1 cellular context compared by ENCODE assay signal in the genomic region with DNA sequence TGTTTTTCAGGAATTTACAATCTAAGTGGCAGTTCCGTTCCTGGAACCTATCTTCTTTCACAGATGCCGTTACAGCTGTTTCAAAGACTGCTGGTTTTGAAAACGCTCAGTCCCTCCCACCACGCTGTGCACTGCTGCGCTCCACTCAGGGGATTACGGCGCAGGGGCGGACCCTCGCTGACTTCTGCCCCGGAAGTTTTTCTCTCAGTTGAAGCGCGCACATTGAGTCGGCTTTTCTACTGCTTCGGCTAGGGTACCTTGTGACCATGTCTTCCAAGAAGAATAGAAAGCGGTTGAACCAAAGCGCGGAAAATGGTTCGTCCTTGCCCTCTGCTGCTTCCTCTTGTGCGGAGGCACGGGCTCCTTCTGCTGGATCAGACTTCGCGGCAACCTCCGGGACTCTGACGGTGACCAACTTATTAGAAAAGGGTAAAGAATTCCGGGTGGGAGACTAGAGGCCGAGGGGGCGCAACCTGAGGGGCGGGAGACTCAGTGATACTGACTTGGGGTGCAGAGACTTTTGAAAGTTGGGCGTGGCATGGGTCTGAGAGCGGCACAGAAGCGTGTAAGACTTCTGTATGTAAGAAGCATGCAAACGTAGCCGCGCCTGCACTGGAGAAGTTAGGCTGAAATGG.
A peak's percentile ranks its signal among the peaks of the same experiment; 100 is the strongest.
TF ChIP-seq lines count a peak whose summit lies in the region.

No MANE protein-coding gene starts in this region.

TF ChIP-seq in HepG2, 621 proteins besides CTCF, POLR2A, EP300 and RAD21 (continued from another document):
- TF ChIP-seq ZMYM4 (CRISPR knock-in tag; IDR thresholded peaks at IDR 0.05) = peak; percentile 66
- no peak for TF ChIP-seq ZNF703 (CRISPR knock-in tag; IDR thresholded peaks at IDR 0.05; ENCODE audit: borderline replicate concordance)
- no peak for TF ChIP-seq MZF1 (CRISPR knock-in tag; IDR thresholded peaks at IDR 0.05; ENCODE audit: borderline replicate concordance)
- no peak for TF ChIP-seq RNF2 (conservative IDR thresholded peaks at IDR 0.05; ENCODE audit: low read depth)
- TF ChIP-seq ZFP37 (CRISPR knock-in tag; IDR thresholded peaks at IDR 0.05; ENCODE audit: borderline replicate concordance) = 0 out of 2 replicates have a peak, but pooled peaks have one; percentile 37
- TF ChIP-seq, protein P1, sequence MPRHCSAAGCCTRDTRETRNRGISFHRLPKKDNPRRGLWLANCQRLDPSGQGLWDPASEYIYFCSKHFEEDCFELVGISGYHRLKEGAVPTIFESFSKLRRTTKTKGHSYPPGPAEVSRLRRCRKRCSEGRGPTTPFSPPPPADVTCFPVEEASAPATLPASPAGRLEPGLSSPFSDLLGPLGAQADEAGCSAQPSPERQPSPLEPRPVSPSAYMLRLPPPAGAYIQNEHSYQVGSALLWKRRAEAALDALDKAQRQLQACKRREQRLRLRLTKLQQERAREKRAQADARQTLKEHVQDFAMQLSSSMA (CRISPR knock-in tag; IDR thresholded peaks at IDR 0.05) = peak; percentile 50; the same call in 1 of the 2 replicates
- TF ChIP-seq ATAD3A (CRISPR knock-in tag; IDR thresholded peaks at IDR 0.05) = no peak
- peak; percentile 94 for TF ChIP-seq SIN3A (IDR thresholded peaks at IDR 0.05; ENCODE audit: borderline replicate concordance, low read depth, low read length)
- TF ChIP-seq, protein P2, sequence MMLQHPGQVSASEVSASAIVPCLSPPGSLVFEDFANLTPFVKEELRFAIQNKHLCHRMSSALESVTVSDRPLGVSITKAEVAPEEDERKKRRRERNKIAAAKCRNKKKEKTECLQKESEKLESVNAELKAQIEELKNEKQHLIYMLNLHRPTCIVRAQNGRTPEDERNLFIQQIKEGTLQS (CRISPR knock-in tag; IDR thresholded peaks at IDR 0.05) = 0 out of 2 replicates have a peak, but pooled peaks have one; percentile 38
- TF ChIP-seq, protein P3, sequence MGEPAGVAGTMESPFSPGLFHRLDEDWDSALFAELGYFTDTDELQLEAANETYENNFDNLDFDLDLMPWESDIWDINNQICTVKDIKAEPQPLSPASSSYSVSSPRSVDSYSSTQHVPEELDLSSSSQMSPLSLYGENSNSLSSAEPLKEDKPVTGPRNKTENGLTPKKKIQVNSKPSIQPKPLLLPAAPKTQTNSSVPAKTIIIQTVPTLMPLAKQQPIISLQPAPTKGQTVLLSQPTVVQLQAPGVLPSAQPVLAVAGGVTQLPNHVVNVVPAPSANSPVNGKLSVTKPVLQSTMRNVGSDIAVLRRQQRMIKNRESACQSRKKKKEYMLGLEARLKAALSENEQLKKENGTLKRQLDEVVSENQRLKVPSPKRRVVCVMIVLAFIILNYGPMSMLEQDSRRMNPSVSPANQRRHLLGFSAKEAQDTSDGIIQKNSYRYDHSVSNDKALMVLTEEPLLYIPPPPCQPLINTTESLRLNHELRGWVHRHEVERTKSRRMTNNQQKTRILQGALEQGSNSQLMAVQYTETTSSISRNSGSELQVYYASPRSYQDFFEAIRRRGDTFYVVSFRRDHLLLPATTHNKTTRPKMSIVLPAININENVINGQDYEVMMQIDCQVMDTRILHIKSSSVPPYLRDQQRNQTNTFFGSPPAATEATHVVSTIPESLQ (CRISPR knock-in tag; conservative IDR thresholded peaks at IDR 0.05) = no peak
- no peak for TF ChIP-seq IKZF4 (CRISPR knock-in tag; IDR thresholded peaks at IDR 0.05; ENCODE audit: borderline replicate concordance, low read depth, not compliant biosample characterization)
- no peak for TF ChIP-seq ZNF33B (CRISPR knock-in tag; IDR thresholded peaks at IDR 0.05)
- TF ChIP-seq MATR3 (CRISPR knock-in tag; IDR thresholded peaks at IDR 0.05) = no peak
- no peak for TF ChIP-seq ZNF577 (CRISPR knock-in tag; IDR thresholded peaks at IDR 0.05; ENCODE audit: borderline replicate concordance, low read depth)
- no peak for TF ChIP-seq ZNF432 (CRISPR knock-in tag; IDR thresholded peaks at IDR 0.05; ENCODE audit: borderline replicate concordance)
- TF ChIP-seq RFX3 (CRISPR knock-in tag; IDR thresholded peaks at IDR 0.05) = no peak
- TF ChIP-seq, protein P4, sequence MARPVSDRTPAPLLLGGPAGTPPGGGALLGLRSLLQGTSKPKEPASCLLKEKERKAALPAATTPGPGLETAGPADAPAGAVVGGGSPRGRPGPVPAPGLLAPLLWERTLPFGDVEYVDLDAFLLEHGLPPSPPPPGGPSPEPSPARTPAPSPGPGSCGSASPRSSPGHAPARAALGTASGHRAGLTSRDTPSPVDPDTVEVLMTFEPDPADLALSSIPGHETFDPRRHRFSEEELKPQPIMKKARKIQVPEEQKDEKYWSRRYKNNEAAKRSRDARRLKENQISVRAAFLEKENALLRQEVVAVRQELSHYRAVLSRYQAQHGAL (CRISPR knock-in tag; IDR thresholded peaks at IDR 0.05; ENCODE audit: not compliant biosample characterization) = no peak
- no peak for TF ChIP-seq RARA (CRISPR knock-in tag; IDR thresholded peaks at IDR 0.05)
- TF ChIP-seq, protein P5, sequence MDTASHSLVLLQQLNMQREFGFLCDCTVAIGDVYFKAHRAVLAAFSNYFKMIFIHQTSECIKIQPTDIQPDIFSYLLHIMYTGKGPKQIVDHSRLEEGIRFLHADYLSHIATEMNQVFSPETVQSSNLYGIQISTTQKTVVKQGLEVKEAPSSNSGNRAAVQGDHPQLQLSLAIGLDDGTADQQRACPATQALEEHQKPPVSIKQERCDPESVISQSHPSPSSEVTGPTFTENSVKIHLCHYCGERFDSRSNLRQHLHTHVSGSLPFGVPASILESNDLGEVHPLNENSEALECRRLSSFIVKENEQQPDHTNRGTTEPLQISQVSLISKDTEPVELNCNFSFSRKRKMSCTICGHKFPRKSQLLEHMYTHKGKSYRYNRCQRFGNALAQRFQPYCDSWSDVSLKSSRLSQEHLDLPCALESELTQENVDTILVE (CRISPR knock-in tag; IDR thresholded peaks at IDR 0.05) = no peak
- TF ChIP-seq ZNF761 (CRISPR knock-in tag; conservative IDR thresholded peaks at IDR 0.05) = peak; percentile 10; the same call in 1 of the 2 replicates
- no peak for TF ChIP-seq TMF1 (CRISPR knock-in tag; IDR thresholded peaks at IDR 0.05; ENCODE audit: low read depth)
- no peak for TF ChIP-seq ATF1 (CRISPR knock-in tag; IDR thresholded peaks at IDR 0.05)
- TF ChIP-seq, protein P6, sequence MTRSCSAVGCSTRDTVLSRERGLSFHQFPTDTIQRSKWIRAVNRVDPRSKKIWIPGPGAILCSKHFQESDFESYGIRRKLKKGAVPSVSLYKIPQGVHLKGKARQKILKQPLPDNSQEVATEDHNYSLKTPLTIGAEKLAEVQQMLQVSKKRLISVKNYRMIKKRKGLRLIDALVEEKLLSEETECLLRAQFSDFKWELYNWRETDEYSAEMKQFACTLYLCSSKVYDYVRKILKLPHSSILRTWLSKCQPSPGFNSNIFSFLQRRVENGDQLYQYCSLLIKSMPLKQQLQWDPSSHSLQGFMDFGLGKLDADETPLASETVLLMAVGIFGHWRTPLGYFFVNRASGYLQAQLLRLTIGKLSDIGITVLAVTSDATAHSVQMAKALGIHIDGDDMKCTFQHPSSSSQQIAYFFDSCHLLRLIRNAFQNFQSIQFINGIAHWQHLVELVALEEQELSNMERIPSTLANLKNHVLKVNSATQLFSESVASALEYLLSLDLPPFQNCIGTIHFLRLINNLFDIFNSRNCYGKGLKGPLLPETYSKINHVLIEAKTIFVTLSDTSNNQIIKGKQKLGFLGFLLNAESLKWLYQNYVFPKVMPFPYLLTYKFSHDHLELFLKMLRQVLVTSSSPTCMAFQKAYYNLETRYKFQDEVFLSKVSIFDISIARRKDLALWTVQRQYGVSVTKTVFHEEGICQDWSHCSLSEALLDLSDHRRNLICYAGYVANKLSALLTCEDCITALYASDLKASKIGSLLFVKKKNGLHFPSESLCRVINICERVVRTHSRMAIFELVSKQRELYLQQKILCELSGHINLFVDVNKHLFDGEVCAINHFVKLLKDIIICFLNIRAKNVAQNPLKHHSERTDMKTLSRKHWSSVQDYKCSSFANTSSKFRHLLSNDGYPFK (CRISPR knock-in tag; IDR thresholded peaks at IDR 0.05; ENCODE audit: borderline replicate concordance) = no peak; the same call in 1 of the 2 replicates
- TF ChIP-seq TGIF2 (CRISPR knock-in tag; IDR thresholded peaks at IDR 0.05) = peak; percentile 85
- no peak for TF ChIP-seq ZNF263 (CRISPR knock-in tag; IDR thresholded peaks at IDR 0.05)
- no peak for TF ChIP-seq MEF2D (CRISPR knock-in tag; IDR thresholded peaks at IDR 0.05)
- TF ChIP-seq NCOA2 (CRISPR knock-in tag; IDR thresholded peaks at IDR 0.05) = 0 out of 2 replicates have a peak, but pooled peaks have one; percentile 10
- TF ChIP-seq ZBTB3 (CRISPR knock-in tag; IDR thresholded peaks at IDR 0.05; ENCODE audit: borderline replicate concordance, low read depth) = no peak
- TF ChIP-seq HDAC2 (CRISPR knock-in tag; IDR thresholded peaks at IDR 0.05) = peak; percentile 69
- TF ChIP-seq KLF11 (CRISPR knock-in tag; IDR thresholded peaks at IDR 0.05) = 0 out of 2 replicates have a peak, but pooled peaks have one; percentile 42
